In the genomic region with DNA sequence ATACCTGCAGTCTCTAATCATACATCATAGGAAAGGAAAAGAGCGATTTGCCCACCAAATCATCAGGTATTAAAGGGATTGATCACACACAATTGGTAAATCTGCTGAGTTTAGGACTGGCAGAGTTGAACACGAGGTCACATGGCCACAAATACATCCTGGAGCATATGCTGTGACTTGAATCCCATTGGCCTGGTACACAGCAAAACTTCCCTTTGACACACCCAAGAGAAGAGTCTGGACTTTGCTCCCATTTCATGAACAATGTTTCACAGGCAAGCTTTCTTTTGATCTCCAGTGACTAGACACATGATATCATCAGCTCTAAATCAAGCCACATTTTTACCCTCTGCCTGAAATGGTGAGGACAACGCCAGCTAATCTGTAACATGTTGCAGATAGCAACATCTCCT, we compare ENCODE assay signal across 1 cellular context.
TF ChIP-seq lines count a peak whose summit lies in the region.

No MANE protein-coding gene starts in this region.

TF ChIP-seq in HepG2, 621 proteins besides CTCF, POLR2A, EP300 and RAD21 (continued from another document and continues in another):
- TF ChIP-seq, protein P1, sequence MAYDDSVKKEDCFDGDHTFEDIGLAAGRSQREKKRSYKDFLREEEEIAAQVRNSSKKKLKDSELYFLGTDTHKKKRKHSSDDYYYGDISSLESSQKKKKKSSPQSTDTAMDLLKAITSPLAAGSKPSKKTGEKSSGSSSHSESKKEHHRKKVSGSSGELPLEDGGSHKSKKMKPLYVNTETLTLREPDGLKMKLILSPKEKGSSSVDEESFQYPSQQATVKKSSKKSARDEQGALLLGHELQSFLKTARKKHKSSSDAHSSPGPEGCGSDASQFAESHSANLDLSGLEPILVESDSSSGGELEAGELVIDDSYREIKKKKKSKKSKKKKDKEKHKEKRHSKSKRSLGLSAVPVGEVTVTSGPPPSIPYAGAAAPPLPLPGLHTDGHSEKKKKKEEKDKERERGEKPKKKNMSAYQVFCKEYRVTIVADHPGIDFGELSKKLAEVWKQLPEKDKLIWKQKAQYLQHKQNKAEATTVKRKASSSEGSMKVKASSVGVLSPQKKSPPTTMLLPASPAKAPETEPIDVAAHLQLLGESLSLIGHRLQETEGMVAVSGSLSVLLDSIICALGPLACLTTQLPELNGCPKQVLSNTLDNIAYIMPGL (CRISPR knock-in tag; IDR thresholded peaks at IDR 0.05; ENCODE audit: borderline replicate concordance in 1 of 2, low read depth in 1 of 2), result peak in 1 of 2 experiments; percentile 53; a peak in 1 of 4 replicates
- TF ChIP-seq ZNF629 (CRISPR knock-in tag; conservative IDR thresholded peaks at IDR 0.05) (peak; percentile 44), ERF (CRISPR knock-in tag; IDR thresholded peaks at IDR 0.05) (peak; percentile 84; the same call in 1 of the 2 replicates), RAD51 (IDR thresholded peaks at IDR 0.05; ENCODE audit: borderline replicate concordance) (peak; percentile 38; the same call in 1 of the 2 replicates), KAT8 (CRISPR knock-in tag; IDR thresholded peaks at IDR 0.05) (peak; percentile 87), PCBP1 (IDR thresholded peaks at IDR 0.05; ENCODE audit: borderline replicate concordance, low read depth, low read length) (no peak), TMF1 (CRISPR knock-in tag; IDR thresholded peaks at IDR 0.05; ENCODE audit: low read depth) (no peak), ZKSCAN8 (CRISPR knock-in tag; IDR thresholded peaks at IDR 0.05; ENCODE audit: borderline replicate concordance) (peak; percentile 66; the same call in 1 of the 2 replicates), GABPA (IDR thresholded peaks at IDR 0.05; ENCODE audit: low read depth, low read length) (no peak), GABPA (CRISPR knock-in tag; IDR thresholded peaks at IDR 0.05; ENCODE audit: low read depth) (peak; percentile 71), SYNCRIP (IDR thresholded peaks at IDR 0.05; ENCODE audit: insufficient read depth, low read depth, low read length) (no peak), ZFP1 (CRISPR knock-in tag; IDR thresholded peaks at IDR 0.05) (0 out of 2 replicates have a peak, but pooled peaks have one; percentile 44), ASH2L (IDR thresholded peaks at IDR 0.05; ENCODE audit: insufficient read length, low read depth, low read length) (peak; percentile 93), KLF16 (CRISPR knock-in tag; IDR thresholded peaks at IDR 0.05) (peak in 1 of 2 experiments; percentile 67; a peak in 2 of 4 replicates), HDAC1 (CRISPR knock-in tag; IDR thresholded peaks at IDR 0.05) (peak; percentile 59; the same call in 1 of the 2 replicates), ZNF124 (CRISPR knock-in tag; IDR thresholded peaks at IDR 0.05) (0 out of 2 replicates have a peak, but pooled peaks have one; percentile 20), ZMYM4 (CRISPR knock-in tag; IDR thresholded peaks at IDR 0.05) (peak; percentile 96), KLF15 (CRISPR knock-in tag; IDR thresholded peaks at IDR 0.05; ENCODE audit: borderline replicate concordance) (no peak), ZNF572 (CRISPR knock-in tag; IDR thresholded peaks at IDR 0.05) (no peak), FOSL2 (CRISPR knock-in tag; IDR thresholded peaks at IDR 0.05) (peak; percentile 91), AKAP8 (CRISPR knock-in tag; IDR thresholded peaks at IDR 0.05) (no peak), SOX6 (IDR thresholded peaks at IDR 0.05) (no peak), SOX6 (CRISPR knock-in tag; IDR thresholded peaks at IDR 0.05) (peak; percentile 91), ZNF430 (CRISPR knock-in tag; IDR thresholded peaks at IDR 0.05) (peak; percentile 85), ADNP (CRISPR knock-in tag; IDR thresholded peaks at IDR 0.05) (no peak), BRCA1 (CRISPR knock-in tag; IDR thresholded peaks at IDR 0.05) (peak; percentile 84), ZNF251 (CRISPR knock-in tag; IDR thresholded peaks at IDR 0.05) (no peak), RCOR2 (CRISPR knock-in tag; IDR thresholded peaks at IDR 0.05) (peak; percentile 88), TCF7L2 (IDR thresholded peaks at IDR 0.05; ENCODE audit: low read depth, low read length) (peak; percentile 63; the same call in 1 of the 2 replicates), RXRB (CRISPR knock-in tag; IDR thresholded peaks at IDR 0.05; ENCODE audit: borderline replicate concordance) (peak; percentile 93), ZNF383 (CRISPR knock-in tag; IDR thresholded peaks at IDR 0.05; ENCODE audit: borderline replicate concordance) (no peak), SMAD1 (CRISPR knock-in tag; IDR thresholded peaks at IDR 0.05; ENCODE audit: borderline replicate concordance, low read depth) (no peak), KLF12 (CRISPR knock-in tag; IDR thresholded peaks at IDR 0.05; ENCODE audit: borderline replicate concordance) (peak; percentile 51; the same call in 1 of the 2 replicates), ZNF780A (CRISPR knock-in tag; IDR thresholded peaks at IDR 0.05) (0 out of 2 replicates have a peak, but pooled peaks have one; percentile 50), MEIS2 (CRISPR knock-in tag; IDR thresholded peaks at IDR 0.05) (peak; percentile 83), ZFP62 (CRISPR knock-in tag; IDR thresholded peaks at IDR 0.05) (no peak), ZBTB38 (CRISPR knock-in tag; IDR thresholded peaks at IDR 0.05) (no peak), POGZ (CRISPR knock-in tag; IDR thresholded peaks at IDR 0.05) (peak; percentile 97), NCOR1 (IDR thresholded peaks at IDR 0.05; ENCODE audit: borderline replicate concordance, low read length) (peak; percentile 98), FOXJ3 (CRISPR knock-in tag; IDR thresholded peaks at IDR 0.05; ENCODE audit: borderline replicate concordance) (peak; percentile 69; the same call in 1 of the 2 replicates), TARDBP (CRISPR knock-in tag; IDR thresholded peaks at IDR 0.05) (no peak; the same call in 1 of the 2 replicates), NR2F2 (IDR thresholded peaks at IDR 0.05; ENCODE audit: borderline replicate concordance, low read depth) (no peak), MEF2D (CRISPR knock-in tag; IDR thresholded peaks at IDR 0.05) (peak; percentile 44; the same call in 1 of the 2 replicates), CBX5 (CRISPR knock-in tag; IDR thresholded peaks at IDR 0.05; ENCODE audit: borderline replicate concordance) (peak; percentile 82; the same call in 1 of the 2 replicates), SIX1 (CRISPR knock-in tag; IDR thresholded peaks at IDR 0.05; ENCODE audit: borderline replicate concordance) (peak; percentile 92; the same call in 1 of the 2 replicates), CHD4 (IDR thresholded peaks at IDR 0.05; ENCODE audit: borderline replicate concordance, low read length) (peak; percentile 95; the same call in 1 of the 2 replicates), MIER3 (CRISPR knock-in tag; IDR thresholded peaks at IDR 0.05; ENCODE audit: borderline replicate concordance) (peak; percentile 90; the same call in 1 of the 2 replicates), KDM4B (CRISPR knock-in tag; IDR thresholded peaks at IDR 0.05) (peak; percentile 84; the same call in 1 of the 2 replicates), ZNF205 (CRISPR knock-in tag; IDR thresholded peaks at IDR 0.05) (peak; percentile 22; the same call in 1 of the 2 replicates)
- TF ChIP-seq, protein P2, sequence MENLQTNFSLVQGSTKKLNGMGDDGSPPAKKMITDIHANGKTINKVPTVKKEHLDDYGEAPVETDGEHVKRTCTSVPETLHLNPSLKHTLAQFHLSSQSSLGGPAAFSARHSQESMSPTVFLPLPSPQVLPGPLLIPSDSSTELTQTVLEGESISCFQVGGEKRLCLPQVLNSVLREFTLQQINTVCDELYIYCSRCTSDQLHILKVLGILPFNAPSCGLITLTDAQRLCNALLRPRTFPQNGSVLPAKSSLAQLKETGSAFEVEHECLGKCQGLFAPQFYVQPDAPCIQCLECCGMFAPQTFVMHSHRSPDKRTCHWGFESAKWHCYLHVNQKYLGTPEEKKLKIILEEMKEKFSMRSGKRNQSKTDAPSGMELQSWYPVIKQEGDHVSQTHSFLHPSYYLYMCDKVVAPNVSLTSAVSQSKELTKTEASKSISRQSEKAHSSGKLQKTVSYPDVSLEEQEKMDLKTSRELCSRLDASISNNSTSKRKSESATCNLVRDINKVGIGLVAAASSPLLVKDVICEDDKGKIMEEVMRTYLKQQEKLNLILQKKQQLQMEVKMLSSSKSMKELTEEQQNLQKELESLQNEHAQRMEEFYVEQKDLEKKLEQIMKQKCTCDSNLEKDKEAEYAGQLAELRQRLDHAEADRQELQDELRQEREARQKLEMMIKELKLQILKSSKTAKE (CRISPR knock-in tag; IDR thresholded peaks at IDR 0.05; ENCODE audit: borderline replicate concordance), result peak; percentile 62; the same call in 1 of the 2 replicates
- TF ChIP-seq, protein P3, sequence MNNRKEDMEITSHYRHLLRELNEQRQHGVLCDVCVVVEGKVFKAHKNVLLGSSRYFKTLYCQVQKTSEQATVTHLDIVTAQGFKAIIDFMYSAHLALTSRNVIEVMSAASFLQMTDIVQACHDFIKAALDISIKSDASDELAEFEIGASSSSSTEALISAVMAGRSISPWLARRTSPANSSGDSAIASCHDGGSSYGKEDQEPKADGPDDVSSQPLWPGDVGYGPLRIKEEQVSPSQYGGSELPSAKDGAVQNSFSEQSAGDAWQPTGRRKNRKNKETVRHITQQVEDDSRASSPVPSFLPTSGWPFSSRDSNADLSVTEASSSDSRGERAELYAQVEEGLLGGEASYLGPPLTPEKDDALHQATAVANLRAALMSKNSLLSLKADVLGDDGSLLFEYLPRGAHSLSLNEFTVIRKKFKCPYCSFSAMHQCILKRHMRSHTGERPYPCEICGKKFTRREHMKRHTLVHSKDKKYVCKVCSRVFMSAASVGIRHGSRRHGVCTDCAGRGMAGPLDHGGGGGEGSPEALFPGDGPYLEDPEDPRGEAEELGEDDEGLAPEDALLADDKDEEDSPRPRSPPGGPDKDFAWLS (CRISPR knock-in tag; IDR thresholded peaks at IDR 0.05; ENCODE audit: borderline replicate concordance), result no peak
- TF ChIP-seq, protein P4, sequence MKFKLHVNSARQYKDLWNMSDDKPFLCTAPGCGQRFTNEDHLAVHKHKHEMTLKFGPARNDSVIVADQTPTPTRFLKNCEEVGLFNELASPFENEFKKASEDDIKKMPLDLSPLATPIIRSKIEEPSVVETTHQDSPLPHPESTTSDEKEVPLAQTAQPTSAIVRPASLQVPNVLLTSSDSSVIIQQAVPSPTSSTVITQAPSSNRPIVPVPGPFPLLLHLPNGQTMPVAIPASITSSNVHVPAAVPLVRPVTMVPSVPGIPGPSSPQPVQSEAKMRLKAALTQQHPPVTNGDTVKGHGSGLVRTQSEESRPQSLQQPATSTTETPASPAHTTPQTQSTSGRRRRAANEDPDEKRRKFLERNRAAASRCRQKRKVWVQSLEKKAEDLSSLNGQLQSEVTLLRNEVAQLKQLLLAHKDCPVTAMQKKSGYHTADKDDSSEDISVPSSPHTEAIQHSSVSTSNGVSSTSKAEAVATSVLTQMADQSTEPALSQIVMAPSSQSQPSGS (CRISPR knock-in tag; IDR thresholded peaks at IDR 0.05), result peak; percentile 89
- TF ChIP-seq, protein P5, sequence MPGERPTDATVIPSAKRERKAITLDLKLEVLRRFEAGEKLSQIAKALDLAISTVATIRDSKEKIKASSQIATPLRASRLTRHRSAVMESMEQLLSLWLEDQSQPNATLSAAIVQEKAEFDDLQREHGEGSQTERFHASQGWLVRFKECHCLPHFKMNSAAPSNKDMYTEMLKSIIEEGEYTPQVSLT (CRISPR knock-in tag; IDR thresholded peaks at IDR 0.05; ENCODE audit: borderline replicate concordance, low read depth), result no peak
- TF ChIP-seq, protein P6, sequence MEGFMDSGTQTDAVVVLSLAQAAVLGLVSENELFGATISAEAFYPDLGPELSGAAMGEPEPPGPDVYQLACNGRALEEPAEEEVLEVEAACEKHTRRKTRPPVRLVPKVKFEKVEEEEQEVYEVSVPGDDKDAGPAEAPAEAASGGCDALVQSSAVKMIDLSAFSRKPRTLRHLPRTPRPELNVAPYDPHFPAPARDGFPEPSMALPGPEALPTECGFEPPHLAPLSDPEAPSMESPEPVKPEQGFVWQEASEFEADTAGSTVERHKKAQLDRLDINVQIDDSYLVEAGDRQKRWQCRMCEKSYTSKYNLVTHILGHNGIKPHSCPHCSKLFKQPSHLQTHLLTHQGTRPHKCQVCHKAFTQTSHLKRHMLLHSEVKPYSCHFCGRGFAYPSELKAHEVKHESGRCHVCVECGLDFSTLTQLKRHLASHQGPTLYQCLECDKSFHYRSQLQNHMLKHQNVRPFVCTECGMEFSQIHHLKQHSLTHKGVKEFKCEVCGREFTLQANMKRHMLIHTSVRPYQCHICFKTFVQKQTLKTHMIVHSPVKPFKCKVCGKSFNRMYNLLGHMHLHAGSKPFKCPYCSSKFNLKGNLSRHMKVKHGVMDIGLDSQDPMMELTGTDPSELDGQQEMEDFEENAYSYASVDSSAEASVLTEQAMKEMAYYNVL (CRISPR knock-in tag; IDR thresholded peaks at IDR 0.05; ENCODE audit: borderline replicate concordance), result peak; percentile 85; the same call in 1 of the 2 replicates
- TF ChIP-seq, protein P7, sequence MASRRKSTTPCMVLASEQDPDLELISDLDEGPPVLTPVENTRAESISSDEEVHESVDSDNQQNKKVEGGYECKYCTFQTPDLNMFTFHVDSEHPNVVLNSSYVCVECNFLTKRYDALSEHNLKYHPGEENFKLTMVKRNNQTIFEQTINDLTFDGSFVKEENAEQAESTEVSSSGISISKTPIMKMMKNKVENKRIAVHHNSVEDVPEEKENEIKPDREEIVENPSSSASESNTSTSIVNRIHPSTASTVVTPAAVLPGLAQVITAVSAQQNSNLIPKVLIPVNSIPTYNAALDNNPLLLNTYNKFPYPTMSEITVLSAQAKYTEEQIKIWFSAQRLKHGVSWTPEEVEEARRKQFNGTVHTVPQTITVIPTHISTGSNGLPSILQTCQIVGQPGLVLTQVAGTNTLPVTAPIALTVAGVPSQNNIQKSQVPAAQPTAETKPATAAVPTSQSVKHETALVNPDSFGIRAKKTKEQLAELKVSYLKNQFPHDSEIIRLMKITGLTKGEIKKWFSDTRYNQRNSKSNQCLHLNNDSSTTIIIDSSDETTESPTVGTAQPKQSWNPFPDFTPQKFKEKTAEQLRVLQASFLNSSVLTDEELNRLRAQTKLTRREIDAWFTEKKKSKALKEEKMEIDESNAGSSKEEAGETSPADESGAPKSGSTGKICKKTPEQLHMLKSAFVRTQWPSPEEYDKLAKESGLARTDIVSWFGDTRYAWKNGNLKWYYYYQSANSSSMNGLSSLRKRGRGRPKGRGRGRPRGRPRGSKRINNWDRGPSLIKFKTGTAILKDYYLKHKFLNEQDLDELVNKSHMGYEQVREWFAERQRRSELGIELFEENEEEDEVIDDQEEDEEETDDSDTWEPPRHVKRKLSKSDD (CRISPR knock-in tag; IDR thresholded peaks at IDR 0.05; ENCODE audit: low read depth), result no peak
- TF ChIP-seq, protein P8, sequence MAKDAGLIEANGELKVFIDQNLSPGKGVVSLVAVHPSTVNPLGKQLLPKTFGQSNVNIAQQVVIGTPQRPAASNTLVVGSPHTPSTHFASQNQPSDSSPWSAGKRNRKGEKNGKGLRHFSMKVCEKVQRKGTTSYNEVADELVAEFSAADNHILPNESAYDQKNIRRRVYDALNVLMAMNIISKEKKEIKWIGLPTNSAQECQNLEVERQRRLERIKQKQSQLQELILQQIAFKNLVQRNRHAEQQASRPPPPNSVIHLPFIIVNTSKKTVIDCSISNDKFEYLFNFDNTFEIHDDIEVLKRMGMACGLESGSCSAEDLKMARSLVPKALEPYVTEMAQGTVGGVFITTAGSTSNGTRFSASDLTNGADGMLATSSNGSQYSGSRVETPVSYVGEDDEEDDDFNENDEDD (CRISPR knock-in tag; IDR thresholded peaks at IDR 0.05; ENCODE audit: borderline replicate concordance), result peak; percentile 42; the same call in 1 of the 2 replicates
- TF ChIP-seq, protein P9, sequence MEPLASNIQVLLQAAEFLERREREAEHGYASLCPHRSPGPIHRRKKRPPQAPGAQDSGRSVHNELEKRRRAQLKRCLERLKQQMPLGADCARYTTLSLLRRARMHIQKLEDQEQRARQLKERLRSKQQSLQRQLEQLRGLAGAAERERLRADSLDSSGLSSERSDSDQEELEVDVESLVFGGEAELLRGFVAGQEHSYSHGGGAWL (CRISPR knock-in tag; IDR thresholded peaks at IDR 0.05), result no peak
